12 cellular contexts compared by ENCODE assay signal in the genomic region with DNA sequence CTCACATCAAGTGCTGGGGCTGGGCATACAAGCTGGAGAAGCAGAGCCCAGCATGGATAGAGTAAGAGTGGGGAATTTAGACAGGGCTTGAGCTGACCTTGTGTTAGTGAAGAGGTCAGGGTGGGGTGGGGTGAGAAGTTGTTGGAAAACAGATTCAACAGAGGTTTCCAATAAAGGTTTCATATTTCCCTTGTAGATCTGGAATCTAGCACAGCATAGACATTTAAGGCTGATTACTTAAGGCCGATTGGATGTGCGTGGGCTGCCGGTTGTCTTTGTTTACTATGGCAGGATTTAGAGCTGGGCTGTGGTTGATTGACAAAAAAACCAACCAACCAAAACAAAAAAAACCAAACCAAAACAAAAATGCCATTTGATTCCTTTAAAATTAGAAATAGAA.
DNase-seq lines count a peak whose midpoint lies in the region; ATAC-seq and TF ChIP-seq lines count a peak whose summit lies in the region.
"Had no signal": no experiment of that assay in that cellular context is flagged by ENCODE, and none has a peak within 500 bp of the region (broad histone marks: within the 10 kb centered on the region; RNA-seq: fewer than 3 reads in every experiment).

No MANE protein-coding gene starts in this region.

- intact Hi-C loops in activated B cell treated with CpG ODN at 0.5 μM for 24 hours (cut with micrococcal nuclease), result no loop called here

- H3K4me3 Mint-ChIP-seq in activated B cell treated with CpG ODN at 0.5 μM for 24 hours (no peak overlapping the region), osteocyte (ENCODE audit: unreplicated experiment) (no peak overlapping the region)
- no peak overlapping the region for H3K4me3 Mint-ChIP-seq in stimulated activated naive B cell treated with anti-CD40 and anti-IgM and Interleukin-4, amounts not matched to agents 10 μg/mL and 1 μg/mL and 100 μg/mL, for 72 hours
- H3K4me3 Mint-ChIP-seq: activated T-cell treated with anti-CD3 and anti-CD28 coated beads, Interleukin-2, amount 50 U/mL, for 4 hours had no signal

- H3K36me3 Mint-ChIP-seq in activated B cell treated with CpG ODN at 0.5 μM for 24 hours (ENCODE audit: low read depth), result no peaks in the 10 kb centered on the region
- H3K36me3 Mint-ChIP-seq in osteocyte (ENCODE audit: unreplicated experiment), result no peaks in the 10 kb centered on the region
- H3K36me3 Mint-ChIP-seq in stimulated activated naive B cell treated with anti-CD40 and anti-IgM and Interleukin-4, amounts not matched to agents 10 μg/mL and 1 μg/mL and 100 μg/mL, for 72 hours, result no peaks in the 10 kb centered on the region

- POLR2A ChIA-PET in activated B cell treated with CpG ODN at 0.5 μM for 24 hours (lab: Charles Lee), result no interaction called here

- peak overlapping the region; percentile 6 for H3K27ac Mint-ChIP-seq in activated B cell treated with CpG ODN at 0.5 μM for 24 hours
- peak overlapping the region; percentile 75 for H3K27ac Mint-ChIP-seq in osteocyte (ENCODE audit: unreplicated experiment)
- H3K27ac Mint-ChIP-seq in stimulated activated naive B cell treated with anti-CD40 and anti-IgM and Interleukin-4, amounts not matched to agents 10 μg/mL and 1 μg/mL and 100 μg/mL, for 72 hours, result no peak overlapping the region

- CTCF ChIA-PET in activated B cell treated with CpG ODN at 0.5 μM for 24 hours (lab: Charles Lee), result no interaction called here

- peak; percentile 57 for DNase-seq in AG08396 (ENCODE audit: low spot score)
- no peak for DNase-seq in activated B cell treated with CpG ODN at 0.5 μM for 24 hours
- peak; percentile 95 for DNase-seq in fibroblast of peridontal ligament (ENCODE audit: extremely low read depth)
- no peak for DNase-seq in osteocyte (ENCODE audit: extremely low spot score, unreplicated experiment)
- no peak for DNase-seq in COLO668 (lab: John Stamatoyannopoulos, UW; ENCODE audit: unreplicated experiment)
- no peak for DNase-seq in NCI-H69 (lab: John Stamatoyannopoulos, UW)
- DNase-seq in stimulated activated naive B cell treated with anti-CD40 and anti-IgM and Interleukin-4, amounts not matched to agents 10 μg/mL and 1 μg/mL and 100 μg/mL, for 72 hours, result no peak
- DNase-seq: activated T-cell treated with anti-CD3 and anti-CD28 coated beads, Interleukin-2, amount 50 U/mL, for 4 hours; colonic mucosa; SHP77 treated with DMSO at 0.1 percent for 48 hours; stimulated activated CD4-positive, alpha-beta T cell treated with anti-CD3 and anti-CD28 coated beads, Interleukin-15, amount 100 ng/mL, for 24 hours had no signal

- TF ChIP-seq CTCF in activated B cell treated with CpG ODN at 0.5 μM for 24 hours (IDR thresholded peaks at IDR 0.05) (no peak), osteocyte (IDR thresholded peaks at IDR 0.05) (no peak)

- H3K4me1 Mint-ChIP-seq in activated B cell treated with CpG ODN at 0.5 μM for 24 hours (no peaks in the 10 kb centered on the region), osteocyte (ENCODE audit: unreplicated experiment) (peaks cover 36% of the 10 kb centered on the region)
- H3K4me1 Mint-ChIP-seq in stimulated activated naive B cell treated with anti-CD40 and anti-IgM and Interleukin-4, amounts not matched to agents 10 μg/mL and 1 μg/mL and 100 μg/mL, for 72 hours, result peaks cover 9% of the 10 kb centered on the region in 2 donors

- ATAC-seq in activated B cell treated with CpG ODN at 0.5 μM for 24 hours (ENCODE audit: low read depth) (no peak), HG03457 (IDR thresholded peaks at IDR 0.05; ENCODE audit: unreplicated experiment) (no peak)
- no peak for ATAC-seq in stimulated activated naive B cell treated with anti-CD40 and anti-IgM and Interleukin-4, amounts not matched to agents 10 μg/mL and 1 μg/mL and 100 μg/mL, for 72 hours (replicated peaks)
- ATAC-seq: activated T-cell treated with anti-CD3 and anti-CD28 coated beads, Interleukin-2, amount 50 U/mL, for 4 hours had no signal

- H3K9me3 Mint-ChIP-seq in activated B cell treated with CpG ODN at 0.5 μM for 24 hours (peaks cover 2% of the 10 kb centered on the region), osteocyte (ENCODE audit: unreplicated experiment) (no peaks in the 10 kb centered on the region)
- peaks cover 3 to 4% of the 10 kb centered on the region in 2 donors for H3K9me3 Mint-ChIP-seq in stimulated activated naive B cell treated with anti-CD40 and anti-IgM and Interleukin-4, amounts not matched to agents 10 μg/mL and 1 μg/mL and 100 μg/mL, for 72 hours
- H3K9me3 Mint-ChIP-seq: activated T-cell treated with anti-CD3 and anti-CD28 coated beads, Interleukin-2, amount 50 U/mL, for 4 hours had no signal

- H3K27me3 Mint-ChIP-seq in activated B cell treated with CpG ODN at 0.5 μM for 24 hours, result no peaks in the 10 kb centered on the region
- no peaks in the 10 kb centered on the region for H3K27me3 Mint-ChIP-seq in osteocyte (ENCODE audit: unreplicated experiment)
- H3K27me3 Mint-ChIP-seq in stimulated activated naive B cell treated with anti-CD40 and anti-IgM and Interleukin-4, amounts not matched to agents 10 μg/mL and 1 μg/mL and 100 μg/mL, for 72 hours, result no peaks in the 10 kb centered on the region

Comparison
In these comparisons a context has a peak if more than half of its experiments do, and no peak if none do; other contexts are left out.
1. DNase-seq: peak in AG08396 (single experiment) and fibroblast of peridontal ligament (single experiment); none in activated B cell treated with CpG ODN at 0.5 μM for 24 hours (single experiment), osteocyte (single experiment), COLO668 (single experiment), NCI-H69 (single experiment) and stimulated activated naive B cell treated with anti-CD40 and anti-IgM and Interleukin-4, amounts not matched to agents 10 μg/mL and 1 μg/mL and 100 μg/mL, for 72 hours (single experiment).